Comparison of ENCODE assay signal across 8 cellular contexts in genomic region chr4:575281-576141, GRCh38. TPM values are rescaled to one million over a fixed set of nuclear protein-coding genes. Genes with fewer than 3 reads are reported as not detected.
DNase-seq lines count a peak whose midpoint lies in the region; ATAC-seq and TF ChIP-seq lines count a peak whose summit lies in the region.

No MANE protein-coding gene starts in this region.

- TF ChIP-seq EP300 in gastroesophageal sphincter (IDR thresholded peaks at IDR 0.05): no peak

- H3K4me2 ChIP-seq in PC-9: no peak overlapping the region

- TF ChIP-seq CTCF in A673 (conservative IDR thresholded peaks at IDR 0.05; ENCODE audit: low read depth, low read length): no peak
- no peak for TF ChIP-seq CTCF in choroid plexus epithelial cell (conservative IDR thresholded peaks at IDR 0.05; ENCODE audit: low read depth, low read length)
- no peak for TF ChIP-seq CTCF in PC-9 (conservative IDR thresholded peaks at IDR 0.05)
- no peak for TF ChIP-seq CTCF in gastroesophageal sphincter (IDR thresholded peaks at IDR 0.05)

- H3K36me3 ChIP-seq in A673 (ENCODE audit: insufficient read depth, low read length, poor library complexity, severe bottlenecking): no peaks in the 10 kb centered on the region
- no peaks in the 10 kb centered on the region for H3K36me3 ChIP-seq in PC-9 (ENCODE audit: low read depth)
- H3K36me3 ChIP-seq in gastroesophageal sphincter: no peaks in the 10 kb centered on the region

- H4K20me1 ChIP-seq in PC-9 (ENCODE audit: insufficient read depth): no peaks in the 10 kb centered on the region

- H3K27ac ChIP-seq in A673 (ENCODE audit: low read depth, low read length, poor library complexity, severe bottlenecking): peak overlapping the region; percentile 57
- H3K27ac ChIP-seq in PC-9: no peak overlapping the region
- H3K27ac ChIP-seq in gastroesophageal sphincter: no peak overlapping the region

- H2AFZ ChIP-seq in PC-9: no peak overlapping the region

- BruUV-seq in A673 (replicated peaks; lab: Mats Ljungman, UMichigan) (no TSS peak), PC-9 (replicated peaks; lab: Mats Ljungman, UMichigan) (no TSS peak)

- TF ChIP-seq POLR2A in gastroesophageal sphincter (IDR thresholded peaks at IDR 0.05): no peak

- H3K4me1 ChIP-seq in A673 (ENCODE audit: insufficient read depth, low read length, poor library complexity, severe bottlenecking) (peaks cover 16% of the 10 kb centered on the region), PC-9 (replicated peaks; ENCODE audit: insufficient read depth) (no peaks in the 10 kb centered on the region), gastroesophageal sphincter (peaks cover 0 to 33% (median 0%) of the 10 kb centered on the region in 3 donors)

- ATAC-seq in gastroesophageal sphincter: no peak

- POLR2A ChIA-PET in A673 (lab: Charles Lee; ENCODE audit: low non-redundant PET): no interaction called here
- POLR2A ChIA-PET in PC-9 (lab: Charles Lee; ENCODE audit: unreplicated experiment): no interaction called here

- H3K79me2 ChIP-seq in PC-9 (ENCODE audit: low read depth): no peaks in the 10 kb centered on the region

- H3K27me3 ChIP-seq in A673 (replicated peaks; ENCODE audit: insufficient read depth, low read depth, low read length, poor library complexity): peaks cover 28% of the 10 kb centered on the region
- peaks cover 67% of the 10 kb centered on the region for H3K27me3 ChIP-seq in PC-9 (ENCODE audit: insufficient read depth, low read depth)
- H3K27me3 ChIP-seq in gastroesophageal sphincter: peaks cover 98% of the 10 kb centered on the region

- H3F3A ChIP-seq in PC-9 (ENCODE audit: insufficient read depth, low read depth): no peaks in the 10 kb centered on the region

- H3K9me3 ChIP-seq in A673 (ENCODE audit: low read depth, low read length, poor library complexity, severe bottlenecking): no peaks in the 10 kb centered on the region
- H3K9me3 ChIP-seq in PC-9 (ENCODE audit: insufficient read depth, low read depth): no peaks in the 10 kb centered on the region
- no peaks in the 10 kb centered on the region for H3K9me3 ChIP-seq in gastroesophageal sphincter

- DNase-seq in A673 (ENCODE audit: low spot score) (peak; percentile 71), GM04504 (ENCODE audit: low read depth) (peak; percentile 6), choroid plexus epithelial cell (ENCODE audit: low read depth) (peak; percentile 80), kidney tubule cell (ENCODE audit: low spot score) (peak; percentile 56), T-helper 1 cell (no peak), SIG-M5 (lab: John Stamatoyannopoulos, UW) (no peak), PC-9 (no peak)

- no CpG with 5 or more reads among the region's 127 CpGs for WGBS in gastroesophageal sphincter (ENCODE audit: low coverage in 1 of 2), 2 donors

- H3K4me3 ChIP-seq in A673 (ENCODE audit: low read depth, low read length, poor library complexity, severe bottlenecking) (peak overlapping the region; percentile 51), choroid plexus epithelial cell (ENCODE audit: low read depth, low read length) (no peak overlapping the region), PC-9 (no peak overlapping the region), gastroesophageal sphincter (peak overlapping the region in 1 of 2 donors; percentile 38)

- no peaks in the 10 kb centered on the region for H3K9me2 ChIP-seq in PC-9 (ENCODE audit: insufficient read depth)

- intact Hi-C loops in A673 (cut with micrococcal nuclease; ENCODE audit: unreplicated experiment): no loop called here
- intact Hi-C loops in PC-9 (cut with micrococcal nuclease; ENCODE audit: unreplicated experiment): no loop called here

- CTCF ChIA-PET in A673 (lab: Charles Lee): no interaction called here
- CTCF ChIA-PET in PC-9 (lab: Charles Lee): no interaction called here

RNA-seq across cellular contexts. Expression of gene TMEM271, which starts 0.6 kb away (rescaled TPM):
- total RNA-seq in A673 (2021) (2.6 and 3.6 TPM in 2 replicates), PC-9 (2021) (not detected in 2 replicates), gastroesophageal sphincter (under 1 TPM in 1 of 4 donors, not detected in 3; 0.35 TPM)

RNA-seq across cellular contexts. Expression of gene PDE6B, which starts 49.9 kb away (rescaled TPM):
- total RNA-seq in A673 (2021): 10.4 and 12.9 TPM in 2 replicates
- total RNA-seq in PC-9 (2021): 5.9 and 8.2 TPM in 2 replicates
- 1 to 10 TPM in 3 of 4 donors, under 1 TPM in 1; 0.81 to 5.5 (median 1.8) TPM for total RNA-seq in gastroesophageal sphincter

Comparison
In these comparisons a context has a peak if more than half of its experiments do, and no peak if none do; other contexts are left out.
1. DNase-seq: peak in A673 (single experiment), GM04504 (single experiment), choroid plexus epithelial cell (single experiment) and kidney tubule cell (single experiment); none in T-helper 1 cell (0 of 5), SIG-M5 (single experiment) and PC-9 (0 of 2).